In the genomic region with DNA sequence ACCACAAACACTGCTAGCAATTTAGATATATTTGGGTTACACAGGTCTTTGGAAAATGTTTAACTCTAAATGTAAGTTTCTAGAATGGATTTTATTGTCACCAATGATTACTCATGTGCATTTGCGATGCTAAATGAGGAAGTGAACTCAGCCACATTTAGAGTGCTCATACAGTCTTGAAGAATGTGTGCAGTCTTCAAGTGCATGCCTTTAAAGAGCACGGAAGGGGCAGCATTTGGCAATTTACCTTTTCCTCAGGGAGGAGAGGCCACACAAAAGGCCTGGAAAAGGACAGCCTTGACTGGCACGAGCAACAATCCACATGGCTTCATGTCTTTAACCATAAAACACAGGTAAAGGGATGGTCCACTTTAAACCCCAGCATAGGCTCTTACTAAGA, we compare ENCODE assay signal across 8 cellular contexts.
DNase-seq lines count a peak whose midpoint lies in the region; ATAC-seq and TF ChIP-seq lines count a peak whose summit lies in the region.

No MANE protein-coding gene starts in this region.

- peak; percentile 84 for ATAC-seq in GM21576 (IDR thresholded peaks at IDR 0.05; ENCODE audit: unreplicated experiment)

- DNase-seq in GM10266 (ENCODE audit: extremely low spot score) (peak; percentile 10), KG1 (lab: John Stamatoyannopoulos, UW) (peak; percentile 57), astrocyte of the hippocampus (ENCODE audit: low read depth, low spot score) (peak; percentile 49), nucleus accumbens (lab: John Stamatoyannopoulos, UW) (no peak), COLO668 (lab: John Stamatoyannopoulos, UW; ENCODE audit: unreplicated experiment) (no peak)
- no peak for DNase-seq in activated effector memory CD4-positive, alpha-beta T cell treated with anti-CD3 and anti-CD28 coated beads, Interleukin-2, amount 50 U/mL, for 16 hours
- DNase-seq in stimulated activated naive CD4-positive, alpha-beta T cell (lab: John Stamatoyannopoulos, UW): no peak

- no peak for TF ChIP-seq CTCF in GM10266 (IDR thresholded peaks at IDR 0.05; ENCODE audit: control insufficient read depth, insufficient read depth, low read depth, missing control alignments)

Comparison
In these comparisons a context has a peak if more than half of its experiments do, and no peak if none do; other contexts are left out.
1. DNase-seq: peak in GM10266 (single experiment), KG1 (single experiment) and astrocyte of the hippocampus (single experiment); none in activated effector memory CD4-positive, alpha-beta T cell treated with anti-CD3 and anti-CD28 coated beads, Interleukin-2, amount 50 U/mL, for 16 hours (single experiment), nucleus accumbens (0 of 56), COLO668 (single experiment) and stimulated activated naive CD4-positive, alpha-beta T cell (0 of 6).